Comparison of ENCODE assay signal across 1 cellular context in genomic region chr17:31092475-31093064, GRCh38.
TF ChIP-seq lines count a peak whose summit lies in the region.

No MANE protein-coding gene starts in this region.

TF ChIP-seq in GM12878, 131 proteins besides CTCF, POLR2A, EP300 and RAD21 (continued from another document):
- no peak for TF ChIP-seq NFXL1 (IDR thresholded peaks at IDR 0.05; ENCODE audit: borderline replicate concordance)
